8 cellular contexts compared by ENCODE assay signal in genomic region chr2:9656270-9656766, GRCh38.
DNase-seq lines count a peak whose midpoint lies in the region; ATAC-seq and TF ChIP-seq lines count a peak whose summit lies in the region.

No MANE protein-coding gene starts in this region.

- no peaks in the 10 kb centered on the region for H3K79me2 ChIP-seq in KMS-11 (ENCODE audit: insufficient read depth, low read depth)

- no peak for TF ChIP-seq CTCF in KMS-11 (conservative IDR thresholded peaks at IDR 0.05; ENCODE audit: low read depth, low read length)

- no peaks in the 10 kb centered on the region for H3K27me3 ChIP-seq in KMS-11 (ENCODE audit: insufficient read depth, low read depth)

- peak overlapping the region; percentile 60 for H3K27ac ChIP-seq in KMS-11

- DNase-seq in EL (peak; percentile 97), hepatic stellate cell (ENCODE audit: low spot score) (peak; percentile 95), superior temporal gyrus (ENCODE audit: extremely low spot score) (no peak)
- peak; percentile 40 for DNase-seq in activated CD8-positive, alpha-beta memory T cell treated with anti-CD3 and anti-CD28 coated beads, Interleukin-2, amount 50 U/mL, for 24 hours (ENCODE audit: extremely low read depth)
- DNase-seq in stimulated activated naive CD8-positive, alpha-beta T cell treated with anti-CD3 and anti-CD28 coated beads, Interleukin-15, Interleukin-2, amounts not matched to agents 100 U/mL and 50 U/mL, for 24 hours = peak; percentile 49
- DNase-seq in effector CD8-positive, alpha-beta T cell (lab: John Stamatoyannopoulos, UW) = no peak

- peak overlapping the region; percentile 85 for H3K4me2 ChIP-seq in KMS-11

- ATAC-seq in GM21737 (IDR thresholded peaks at IDR 0.05; ENCODE audit: unreplicated experiment) = peak; percentile 79
- peak; percentile 89 for ATAC-seq in stimulated activated naive CD8-positive, alpha-beta T cell treated with anti-CD3 and anti-CD28 coated beads, Interleukin-15, Interleukin-2, amounts not matched to agents 100 U/mL and 50 U/mL, for 24 hours

- no peak overlapping the region; the same call in 1 of the 2 replicates for H3K9ac ChIP-seq in KMS-11

- no peaks in the 10 kb centered on the region for H4K20me1 ChIP-seq in KMS-11 (ENCODE audit: insufficient read depth)

- H3K4me3 ChIP-seq in KMS-11 (IDR thresholded peaks at IDR 0.05; ENCODE audit: insufficient read depth, low read depth, low read length) = no peak overlapping the region

- no peaks in the 10 kb centered on the region for H3K36me3 ChIP-seq in KMS-11 (ENCODE audit: insufficient read depth)

- H2AFZ ChIP-seq in KMS-11 (ENCODE audit: low read depth) = peak overlapping the region; percentile 39; the same call in 1 of the 2 replicates

- peaks cover 67% of the 10 kb centered on the region for H3K4me1 ChIP-seq in KMS-11 (ENCODE audit: low read depth, poor library complexity, severe bottlenecking)

Comparison
In these comparisons a context has a peak if more than half of its experiments do, and no peak if none do; other contexts are left out.
1. DNase-seq: peak in EL (single experiment), activated CD8-positive, alpha-beta memory T cell treated with anti-CD3 and anti-CD28 coated beads, Interleukin-2, amount 50 U/mL, for 24 hours (single experiment), hepatic stellate cell (single experiment) and stimulated activated naive CD8-positive, alpha-beta T cell treated with anti-CD3 and anti-CD28 coated beads, Interleukin-15, Interleukin-2, amounts not matched to agents 100 U/mL and 50 U/mL, for 24 hours (single experiment); none in superior temporal gyrus (single experiment) and effector CD8-positive, alpha-beta T cell (single experiment).